In the genomic region with DNA sequence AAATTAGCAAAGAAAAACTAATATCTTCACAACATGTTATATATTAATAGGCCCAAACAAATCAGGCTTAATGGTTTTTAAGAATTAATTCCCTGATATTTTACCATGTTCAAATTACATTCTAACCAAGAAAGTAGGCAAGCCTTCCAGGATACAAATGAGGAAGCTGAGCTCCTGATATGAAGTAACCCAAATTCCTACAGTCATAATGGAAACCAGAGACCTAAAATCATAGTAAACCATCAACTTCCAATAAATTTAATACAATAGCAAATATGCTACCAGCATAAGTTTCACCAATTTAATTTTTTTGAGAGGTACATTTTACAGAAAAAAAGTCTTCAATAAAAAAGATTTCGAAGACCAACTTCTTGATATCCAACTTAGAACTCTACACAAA, we compare ENCODE assay signal across 1 cellular context.
TF ChIP-seq lines count a peak whose summit lies in the region.

No MANE protein-coding gene starts in this region.

TF ChIP-seq in endothelial cell of umbilical vein, 7 proteins besides CTCF, POLR2A, EP300 and RAD21 (continued from another document):
- TF ChIP-seq, protein P1, sequence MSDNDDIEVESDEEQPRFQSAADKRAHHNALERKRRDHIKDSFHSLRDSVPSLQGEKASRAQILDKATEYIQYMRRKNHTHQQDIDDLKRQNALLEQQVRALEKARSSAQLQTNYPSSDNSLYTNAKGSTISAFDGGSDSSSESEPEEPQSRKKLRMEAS (IDR thresholded peaks at IDR 0.05; ENCODE audit: insufficient read depth, insufficient read length) = no peak
- TF ChIP-seq GATA2 (IDR thresholded peaks at IDR 0.05; ENCODE audit: insufficient read depth, insufficient read length, low read depth, low read length) (no peak), FOS (IDR thresholded peaks at IDR 0.05; ENCODE audit: borderline replicate concordance, insufficient read depth, low read length) (no peak), MYC (IDR thresholded peaks at IDR 0.05; ENCODE audit: low read depth, low read length) (no peak), EZH2 (IDR thresholded peaks at IDR 0.05; ENCODE audit: borderline replicate concordance, low read depth, low read length, severe bottlenecking) (no peak), JUN (IDR thresholded peaks at IDR 0.05; ENCODE audit: borderline replicate concordance, insufficient read depth, insufficient read length, low read depth) (no peak)
